Comparison of ENCODE assay signal across 10 cellular contexts in genomic region chr4:15396157-15396800, GRCh38. TPM values are rescaled to one million over a fixed set of nuclear protein-coding genes. Genes with fewer than 3 reads are reported as not detected.
DNase-seq lines count a peak whose midpoint lies in the region; ATAC-seq, FAIRE-seq and TF ChIP-seq lines count a peak whose summit lies in the region.
"Had no signal": no experiment of that assay in that cellular context is flagged by ENCODE, and none has a peak within 500 bp of the region (broad histone marks: within the 10 kb centered on the region; RNA-seq: fewer than 3 reads in every experiment).

No MANE protein-coding gene starts in this region.

- no peaks in the 10 kb centered on the region for H3K9me3 ChIP-seq in endothelial cell of umbilical vein (replicated peaks; ENCODE audit: control insufficient read depth, insufficient read depth, low read length)

- no peaks in the 10 kb centered on the region for H3K9me3 Mint-ChIP-seq in activated CD4-positive, alpha-beta memory T cell treated with anti-CD3 and anti-CD28 coated beads for 36 hours
- H3K9me3 Mint-ChIP-seq in nephron: peaks cover 2% of the 10 kb centered on the region
- H3K9me3 Mint-ChIP-seq: IgD-negative memory B cell had no signal

- peaks cover 17% of the 10 kb centered on the region for H3K4me1 Mint-ChIP-seq in activated CD4-positive, alpha-beta memory T cell treated with anti-CD3 and anti-CD28 coated beads for 36 hours (ENCODE audit: low read depth)
- H3K4me1 Mint-ChIP-seq in nephron: peaks cover 30% of the 10 kb centered on the region

- no peak overlapping the region for H3K4me3 Mint-ChIP-seq in activated CD4-positive, alpha-beta memory T cell treated with anti-CD3 and anti-CD28 coated beads for 36 hours
- no peak overlapping the region for H3K4me3 Mint-ChIP-seq in nephron

- H3K9me1 ChIP-seq in endothelial cell of umbilical vein (replicated peaks; ENCODE audit: control insufficient read depth, extremely low read depth, insufficient read depth, low read length): no peaks in the 10 kb centered on the region

- TF ChIP-seq CTCF in endothelial cell of umbilical vein (IDR thresholded peaks at IDR 0.05; ENCODE audit: extremely low read depth in 1 of 2, insufficient read depth in 1 of 2, low read depth in 1 of 2, low read length in 2 of 2) (peak; percentile 50 to 67), nephron (IDR thresholded peaks at IDR 0.05; ENCODE audit: unreplicated experiment in 3 of 3) (peak; percentile 40 to 58 (median 55))

- intact Hi-C loops in activated CD4-positive, alpha-beta memory T cell treated with anti-CD3 and anti-CD28 coated beads for 36 hours (cut with micrococcal nuclease): loop anchor here (1.0 kb wide), 3 partner anchors 61 to 165 kb away; no protein-coding TSS in a partner anchor
- intact Hi-C loops in endothelial cell of umbilical vein (cut with micrococcal nuclease): loop anchor here (1.0 to 2.0 kb wide), 3 partner anchors 157 to 1740 kb away; no protein-coding TSS in a partner anchor

- no peaks in the 10 kb centered on the region for H3K4me1 ChIP-seq in endothelial cell of umbilical vein (ENCODE audit: control insufficient read depth, extremely low read depth, insufficient read depth, low read length)

- H3K36me3 Mint-ChIP-seq in activated CD4-positive, alpha-beta memory T cell treated with anti-CD3 and anti-CD28 coated beads for 36 hours: no peaks in the 10 kb centered on the region
- H3K36me3 Mint-ChIP-seq in nephron (ENCODE audit: low read depth): peaks cover 4% of the 10 kb centered on the region
- H3K36me3 Mint-ChIP-seq: IgD-negative memory B cell had no signal

- peak; percentile 79 for FAIRE-seq in endothelial cell of umbilical vein (lab: Jason Lieb, UNC)
- FAIRE-seq in urothelium cell line (lab: Jason Lieb, UNC): no peak

- no peak for TF ChIP-seq POLR2A in endothelial cell of umbilical vein (IDR thresholded peaks at IDR 0.05; ENCODE audit: low read depth, low read length)

- H2AFZ ChIP-seq in endothelial cell of umbilical vein (ENCODE audit: low read depth, low read length): no peak overlapping the region

- H3K27ac ChIP-seq in endothelial cell of umbilical vein (ENCODE audit: insufficient read depth, low read depth, low read length): no peak overlapping the region

- no peaks in the 10 kb centered on the region for H3K27me3 ChIP-seq in endothelial cell of umbilical vein (ENCODE audit: control insufficient read depth in 2 of 2, insufficient read depth in 2 of 2, low read length in 2 of 2)

- H3K4me3 ChIP-seq in endothelial cell of umbilical vein (replicated peaks in 1 of 3; ENCODE audit: insufficient read depth in 1 of 3, low read depth in 1 of 3, low read length in 3 of 3): no peak overlapping the region
- H3K4me3 ChIP-seq: skin epidermis had no signal

- DNase-seq in AML-193 (lab: John Stamatoyannopoulos, UW) (peak; percentile 47 to 68), NCI-H345 (lab: John Stamatoyannopoulos, UW) (peak; percentile 19), endothelial cell of umbilical vein (ENCODE audit: low read depth, low spot score) (peak; percentile 45), urothelium cell line (ENCODE audit: low spot score) (peak; percentile 32)
- peak; percentile 67 for DNase-seq in activated CD4-positive, alpha-beta memory T cell treated with anti-CD3 and anti-CD28 coated beads for 36 hours

- POLR2A ChIA-PET in activated CD4-positive, alpha-beta memory T cell treated with anti-CD3 and anti-CD28 coated beads for 36 hours (lab: Charles Lee): no interaction called here
- POLR2A ChIA-PET in endothelial cell of umbilical vein (lab: Charles Lee): no interaction called here

- no peak overlapping the region for H3K4me2 ChIP-seq in endothelial cell of umbilical vein (ENCODE audit: insufficient read depth, low read length)

- H3K27me3 Mint-ChIP-seq in activated CD4-positive, alpha-beta memory T cell treated with anti-CD3 and anti-CD28 coated beads for 36 hours: no peaks in the 10 kb centered on the region
- H3K27me3 Mint-ChIP-seq in nephron (ENCODE audit: low read depth): peaks cover 17% of the 10 kb centered on the region

- dilution Hi-C loops in endothelial cell of umbilical vein (cut with MboI; ENCODE audit: extremely low pct_ligation_motif_present, low sequenced_read_pairs): no loop called here

- peak; percentile 77 for ATAC-seq in GM18520 (IDR thresholded peaks at IDR 0.05; ENCODE audit: unreplicated experiment)
- peak; percentile 71 for ATAC-seq in HG02973 (IDR thresholded peaks at IDR 0.05; ENCODE audit: unreplicated experiment)

- no peaks in the 10 kb centered on the region for H3K79me2 ChIP-seq in endothelial cell of umbilical vein (ENCODE audit: control insufficient read depth, insufficient read depth, low read length)

- CTCF ChIA-PET in activated CD4-positive, alpha-beta memory T cell treated with anti-CD3 and anti-CD28 coated beads for 36 hours (lab: Charles Lee): interaction anchor here (0.6 to 3.7 kb wide), 26 partner anchors 11 to 552 kb away, joined by 3 to 48 read pairs (median 5); partner anchors contain the start of genes C1QTNF7 and CC2D2A
- CTCF ChIA-PET in endothelial cell of umbilical vein (lab: Charles Lee): interaction anchor here (0.6 to 3.0 kb wide), 19 partner anchors 10 to 1741 kb away, joined by 3 to 32 read pairs (median 4); no protein-coding TSS in a partner anchor

- H3K27ac Mint-ChIP-seq in activated CD4-positive, alpha-beta memory T cell treated with anti-CD3 and anti-CD28 coated beads for 36 hours: no peak overlapping the region
- no peak overlapping the region for H3K27ac Mint-ChIP-seq in nephron

- BruUV-seq in endothelial cell of umbilical vein (replicated peaks; lab: Mats Ljungman, UMichigan): no TSS peak

- no peaks in the 10 kb centered on the region for H4K20me1 ChIP-seq in endothelial cell of umbilical vein (replicated peaks; ENCODE audit: control insufficient read depth, extremely low read depth, insufficient read depth, low read length)

- no peak overlapping the region for H3K9ac ChIP-seq in endothelial cell of umbilical vein (replicated peaks; ENCODE audit: extremely low read depth, insufficient read depth, low read length)

- no peaks in the 10 kb centered on the region for H3K36me3 ChIP-seq in endothelial cell of umbilical vein (ENCODE audit: control insufficient read depth in 2 of 2, extremely low read depth in 1 of 2, insufficient read depth in 2 of 2, low read length in 2 of 2)

TF ChIP-seq in endothelial cell of umbilical vein, 7 proteins besides CTCF, POLR2A, EP300 and RAD21:
- TF ChIP-seq MAX (IDR thresholded peaks at IDR 0.05; ENCODE audit: insufficient read depth, insufficient read length) (no peak), MYC (IDR thresholded peaks at IDR 0.05; ENCODE audit: low read depth, low read length) (no peak), JUN (IDR thresholded peaks at IDR 0.05; ENCODE audit: borderline replicate concordance, insufficient read depth, insufficient read length, low read depth) (no peak), EZH2 (IDR thresholded peaks at IDR 0.05; ENCODE audit: borderline replicate concordance, low read depth, low read length, severe bottlenecking) (no peak), GATA2 (IDR thresholded peaks at IDR 0.05; ENCODE audit: insufficient read depth, insufficient read length, low read depth, low read length) (no peak), FOS (IDR thresholded peaks at IDR 0.05; ENCODE audit: borderline replicate concordance, insufficient read depth, low read length) (no peak), POLR2AphosphoS5 (IDR thresholded peaks at IDR 0.05; ENCODE audit: insufficient read depth, low read depth, low read length) (no peak)
TF ChIP-seq in endothelial cell of umbilical vein: peak in this region for 0.

RNA-seq across cellular contexts. Expression of gene C1QTNF7, which starts 31.6 kb away (rescaled TPM):
- not detected for total RNA-seq in activated CD4-positive, alpha-beta memory T cell treated with anti-CD3 and anti-CD28 coated beads for 36 hours
- total RNA-seq in endothelial cell of umbilical vein: not detected in 2 replicates
- polyA plus RNA-seq in endothelial cell of umbilical vein: not detected in 2 replicates
- not detected in 2 replicates for polyA plus RNA-seq in endothelial cell of umbilical vein (2011; cell fraction: cytosol; rRNA removed)
- polyA plus RNA-seq in endothelial cell of umbilical vein (2011; cell fraction: nucleus; rRNA removed): not detected in 2 replicates
- polyA plus RNA-seq in endothelial cell of umbilical vein (2012): not detected in 2 replicates
- not detected in 2 replicates for polyA minus RNA-seq in endothelial cell of umbilical vein
- polyA minus RNA-seq in endothelial cell of umbilical vein (2011; cell fraction: cytosol; rRNA and poly(A)+ RNA removed): not detected
- polyA minus RNA-seq in endothelial cell of umbilical vein (2011; cell fraction: nucleus; rRNA and poly(A)+ RNA removed): not detected in 2 replicates
- polyA plus RNA-seq: IgD-negative memory B cell had no signal
